23 cellular contexts compared by ENCODE assay signal in the genomic region with DNA sequence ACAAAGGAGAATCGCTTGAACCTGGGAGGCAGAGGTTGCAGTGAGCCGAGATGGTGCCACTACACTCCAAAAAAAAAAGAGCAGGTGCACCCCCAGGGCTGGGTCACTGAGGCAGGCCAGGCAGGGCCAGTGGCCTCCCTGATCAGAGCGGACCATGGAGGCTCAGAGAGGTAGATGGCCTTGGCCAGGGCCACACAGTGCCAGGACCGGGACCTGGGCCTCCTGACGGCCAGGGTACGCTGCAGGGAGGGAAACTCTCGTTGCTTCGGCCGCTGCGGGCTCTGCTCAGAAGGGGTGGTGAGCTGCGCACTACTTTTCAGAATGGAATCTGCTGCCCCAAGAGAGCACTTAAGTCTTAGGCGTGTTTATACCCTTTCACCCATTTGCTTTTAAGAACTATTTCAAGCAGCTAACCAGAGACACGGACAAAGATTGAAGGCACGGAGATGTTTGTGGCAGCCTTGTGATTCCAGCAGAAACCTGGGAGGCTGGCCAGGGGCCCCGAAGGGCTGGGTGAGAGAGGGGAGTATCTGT. TPM values are rescaled to one million over a fixed set of nuclear protein-coding genes. Genes with fewer than 3 reads are reported as not detected.
A peak's percentile ranks its signal among the peaks of the same experiment; 100 is the strongest.
DNase-seq lines count a peak whose midpoint lies in the region; ATAC-seq, FAIRE-seq and TF ChIP-seq lines count a peak whose summit lies in the region.
"Had no signal": no experiment of that assay in that cellular context is flagged by ENCODE, and none has a peak within 500 bp of the region (broad histone marks: within the 10 kb centered on the region; RNA-seq: fewer than 3 reads in every experiment).

No MANE protein-coding gene starts in this region.

- no peaks in the 10 kb centered on the region for H3K9me3 ChIP-seq in right atrium auricular region
- H3K9me3 ChIP-seq in gastrocnemius medialis: no peaks in the 10 kb centered on the region

- no peaks in the 10 kb centered on the region for H3K4me1 ChIP-seq in right atrium auricular region
- H3K4me1 ChIP-seq in gastrocnemius medialis: peaks cover 3 to 6% of the 10 kb centered on the region in 2 donors

- peak; percentile 14 for DNase-seq in left cardiac atrium
- no peak for DNase-seq in right atrium auricular region (ENCODE audit: low spot score)
- no peak for DNase-seq in glutamatergic neuron
- DNase-seq in gastrocnemius medialis: no peak
- no peak for DNase-seq in stimulated activated CD4-positive, alpha-beta T cell treated with anti-CD3 and anti-CD28 coated beads, Interleukin-2, amount 100 ng/mL, for 48 hours
- DNase-seq in D721Med (ENCODE audit: insufficient read length, low spot score): no peak
- no peak for DNase-seq in stimulated activated naive CD4-positive, alpha-beta T cell treated with Interleukin-2 at 50 U/mL for 16 hours (lab: John Stamatoyannopoulos, UW)
- DNase-seq: activated CD4-positive, CD25-positive, alpha-beta regulatory T cell treated with anti-CD3 and anti-CD28 coated beads, Interleukin-2, amount 50 U/mL, for 72 hours; activated CD8-positive, alpha-beta T cell treated with anti-CD3 and anti-CD28 coated beads, Interleukin-2, amount 10 ng/mL, durations not matched to agents 7 days and 5 days; AML-193; cortex of kidney; endodermal cell; head of caudate nucleus; NCI-H1105; NCI-H2029 treated with DMSO at 0.1 percent for 48 hours; NCI-H345; NCI-H82; OCI-M1; SIG-M5; stimulated activated CD4-positive, alpha-beta T cell treated with anti-CD3 and anti-CD28 coated beads, Interleukin-4, amount 100 ng/mL, for 4 hours had no signal

- peak overlapping the region; percentile 49 for H3K4me3 Mint-ChIP-seq in glutamatergic neuron (ENCODE audit: unreplicated experiment)
- H3K4me3 Mint-ChIP-seq: activated CD8-positive, alpha-beta T cell treated with anti-CD3 and anti-CD28 coated beads, Interleukin-2, amount 10 ng/mL, durations not matched to agents 7 days and 5 days; endodermal cell had no signal

- peak in 1 of 2 donors; percentile 29 for ATAC-seq in left cardiac atrium
- ATAC-seq in gastrocnemius medialis: no peak
- ATAC-seq in HG03095 (IDR thresholded peaks at IDR 0.05; ENCODE audit: unreplicated experiment): no peak
- ATAC-seq: activated CD8-positive, alpha-beta T cell treated with anti-CD3 and anti-CD28 coated beads, Interleukin-2, amount 10 ng/mL, durations not matched to agents 7 days and 5 days had no signal

- no peaks in the 10 kb centered on the region for H3K36me3 Mint-ChIP-seq in glutamatergic neuron (ENCODE audit: unreplicated experiment)

- H3K9me3 Mint-ChIP-seq in glutamatergic neuron (ENCODE audit: unreplicated experiment): peaks cover 6% of the 10 kb centered on the region
- H3K9me3 Mint-ChIP-seq: endodermal cell had no signal

- TF ChIP-seq CTCF in right atrium auricular region (IDR thresholded peaks at IDR 0.05) (no peak), glutamatergic neuron (IDR thresholded peaks at IDR 0.05; ENCODE audit: partially characterized antibody, unreplicated experiment) (no peak), gastrocnemius medialis (IDR thresholded peaks at IDR 0.05 in 4 of 5, conservative IDR thresholded peaks at IDR 0.05 in 1 of 5) (no peak), D721Med (IDR thresholded peaks at IDR 0.05; ENCODE audit: insufficient read depth, missing control alignments) (no peak)

- peaks cover 6% of the 10 kb centered on the region for H3K27me3 Mint-ChIP-seq in glutamatergic neuron (ENCODE audit: unreplicated experiment)

- H3K36me3 ChIP-seq in right atrium auricular region (peaks cover 93% of the 10 kb centered on the region), gastrocnemius medialis (peaks cover 0 to 43% of the 10 kb centered on the region in 2 donors)

- H3K27ac ChIP-seq in right atrium auricular region: no peak overlapping the region
- H3K27ac ChIP-seq in gastrocnemius medialis: peak overlapping the region in 3 of 4 donors; percentile 20 to 50 (median 31)
- H3K27ac ChIP-seq: 22Rv1 had no signal

- intact Hi-C loops in left cardiac atrium (cut with DNase I): no loop called here
- intact Hi-C loops in gastrocnemius medialis (cut with DNase I; ENCODE audit: low total_unique reads): no loop called here

- FAIRE-seq in D721Med (lab: Jason Lieb, UNC): no peak
- FAIRE-seq: bronchial epithelial cell had no signal

- in situ Hi-C loops in gastrocnemius medialis (cut with MboI; ENCODE audit: low sequenced_read_pairs in 4 of 4): no loop called here

- peaks cover 15% of the 10 kb centered on the region for H3K4me1 Mint-ChIP-seq in glutamatergic neuron (ENCODE audit: low read depth, unreplicated experiment)
- H3K4me1 Mint-ChIP-seq: endodermal cell had no signal

- peak overlapping the region; percentile 48 for H3K27ac Mint-ChIP-seq in glutamatergic neuron (ENCODE audit: unreplicated experiment)
- H3K27ac Mint-ChIP-seq: activated CD8-positive, alpha-beta T cell treated with anti-CD3 and anti-CD28 coated beads, Interleukin-2, amount 10 ng/mL, durations not matched to agents 7 days and 5 days; endodermal cell had no signal

- no peak for TF ChIP-seq POLR2A in gastrocnemius medialis (IDR thresholded peaks at IDR 0.05)

- H3K4me3 ChIP-seq in right atrium auricular region: no peak overlapping the region
- no peak overlapping the region for H3K4me3 ChIP-seq in gastrocnemius medialis

- H3K27me3 ChIP-seq in right atrium auricular region: no peaks in the 10 kb centered on the region
- no peaks in the 10 kb centered on the region for H3K27me3 ChIP-seq in gastrocnemius medialis

RNA-seq across cellular contexts. Expression of a gene that starts 17.1 kb away (rescaled TPM):
- total RNA-seq in left cardiac atrium (100 to 1,000 TPM; 175 to 184 TPM), right atrium auricular region (100 to 1,000 TPM in 1 of 2 donors, 10 to 100 TPM in 1; 83.6 to 161 TPM), glutamatergic neuron (ENCODE audit: unreplicated experiment) (58.5 TPM), gastrocnemius medialis (10 to 100 TPM; 24.8 to 76.6 (median 58.6) TPM)

RNA-seq across cellular contexts. Expression of a gene that starts 19.4 kb away (rescaled TPM):
- total RNA-seq in left cardiac atrium (10 to 100 TPM; 37.0 to 44.4 TPM), right atrium auricular region (10 to 100 TPM; 36.0 to 49.8 TPM), glutamatergic neuron (ENCODE audit: unreplicated experiment) (46.4 TPM), gastrocnemius medialis (10 to 100 TPM; 48.6 to 64.6 (median 56.7) TPM)

RNA-seq across cellular contexts. Expression of a gene that starts 41.0 kb away (rescaled TPM):
- 10 to 100 TPM; 29.7 to 30.1 TPM for total RNA-seq in left cardiac atrium
- total RNA-seq in right atrium auricular region: 10 to 100 TPM; 64.9 to 78.1 TPM
- total RNA-seq in glutamatergic neuron (ENCODE audit: unreplicated experiment): 42.4 TPM
- total RNA-seq in gastrocnemius medialis: 100 to 1,000 TPM; 102 to 196 (median 114) TPM

Comparison
In these comparisons a context has a peak if more than half of its experiments do, and no peak if none do; other contexts are left out.
1. H3K27ac ChIP-seq: peak in gastrocnemius medialis (3 of 4); none in right atrium auricular region (0 of 2).